14 cellular contexts compared by ENCODE assay signal in the genomic region with DNA sequence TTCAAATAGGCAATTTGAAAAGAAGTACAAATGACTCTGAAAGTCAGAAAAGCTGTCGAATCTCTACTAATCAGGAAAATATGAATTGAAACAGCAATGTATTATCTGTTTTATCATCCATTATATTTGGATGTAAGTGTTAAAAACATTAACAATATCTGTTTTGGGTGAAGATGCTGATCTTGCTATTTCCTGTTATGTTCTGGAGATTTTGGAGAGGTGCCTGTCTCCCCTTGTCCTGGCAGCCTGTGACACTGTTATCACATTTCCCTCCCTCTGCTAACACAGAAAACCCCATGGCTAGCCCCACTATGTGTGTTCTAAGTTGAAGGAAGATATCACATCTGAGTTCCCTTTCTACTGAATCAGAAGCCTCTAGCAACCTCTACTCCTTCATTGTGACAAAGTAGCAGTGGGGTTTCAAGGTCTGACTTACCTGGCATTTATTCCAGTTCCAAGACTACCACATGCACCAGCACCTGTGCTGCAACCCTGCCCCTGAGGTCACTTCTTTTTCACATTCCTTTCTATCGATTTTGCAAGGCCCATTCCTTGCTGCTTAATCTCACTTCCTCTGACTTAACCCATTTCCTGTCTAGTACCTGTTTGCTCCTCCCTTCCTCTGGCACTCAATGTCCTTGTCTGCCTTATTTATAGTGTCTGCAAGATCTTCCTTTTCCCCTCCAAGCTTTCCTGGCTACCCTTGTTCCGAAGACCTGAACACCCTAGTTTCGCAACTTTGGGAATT.
A peak's percentile ranks its signal among the peaks of the same experiment; 100 is the strongest.
DNase-seq lines count a peak whose midpoint lies in the region; ATAC-seq, FAIRE-seq and TF ChIP-seq lines count a peak whose summit lies in the region.
"Had no signal": no experiment of that assay in that cellular context is flagged by ENCODE, and none has a peak within 500 bp of the region (broad histone marks: within the 10 kb centered on the region; RNA-seq: fewer than 3 reads in every experiment).

No MANE protein-coding gene starts in this region.

- WGBS in GM12878 (ENCODE audit: insufficient coverage, insufficient replicate concordance, low lambda C conversion rate, missing lambda C conversion rate) = 61% methylated on average over 4 of the region's 4 CpGs

- H4K20me1 ChIP-seq in GM12878 (ENCODE audit: control insufficient read depth, insufficient read depth) (no peaks in the 10 kb centered on the region), osteoblast (ENCODE audit: insufficient read depth, low read length) (no peaks in the 10 kb centered on the region)

- SMC1A ChIA-PET in GM12878 (lab: Charles Lee; ENCODE audit: uncharacterized antibody, unreplicated experiment) = no interaction called here

- H3K4me3 ChIP-seq in ACC112 (ENCODE audit: low read depth, low read length) (no peak overlapping the region), GM12878 (no peak overlapping the region), osteoblast (ENCODE audit: insufficient read depth, low read length) (no peak overlapping the region)
- H3K4me3 ChIP-seq: upper lobe of left lung had no signal

- H2AFZ ChIP-seq in ACC112 (ENCODE audit: low read length, unreplicated experiment) (no peak overlapping the region), GM12878 (ENCODE audit: control insufficient read depth, low read depth, low read length) (no peak overlapping the region), osteoblast (ENCODE audit: low read length) (no peak overlapping the region)

- RAD21 ChIA-PET in GM12878 (lab: Charles Lee; ENCODE audit: unreplicated experiment) = no interaction called here

- H3K36me3 ChIP-seq in ACC112 (ENCODE audit: insufficient read depth, low read length) (no peaks in the 10 kb centered on the region), GM12878 (ENCODE audit: control insufficient read depth in 2 of 2, insufficient read depth in 2 of 2, low read length in 1 of 2) (no peaks in the 10 kb centered on the region), osteoblast (ENCODE audit: insufficient read depth, low read length) (no peaks in the 10 kb centered on the region)
- H3K36me3 ChIP-seq: upper lobe of left lung had no signal

- H3K79me2 ChIP-seq in ACC112 (ENCODE audit: control insufficient read depth, insufficient read depth, low read length, unreplicated experiment) (no peaks in the 10 kb centered on the region), GM12878 (ENCODE audit: control insufficient read depth, insufficient read depth, low read length) (no peaks in the 10 kb centered on the region), osteoblast (ENCODE audit: insufficient read depth, low read length) (no peaks in the 10 kb centered on the region)

- CTCF ChIA-PET in GM12878 (lab: Yijun Ruan, JAX) (interaction anchor here (1.5 kb wide), 1 partner anchor 103 kb away, joined by 7 read pairs; no protein-coding TSS in a partner anchor), HEK293T (lab: Yijun Ruan, JAX) (no interaction called here)

- no peak for TF ChIP-seq RAD21 in GM12878 (IDR thresholded peaks at IDR 0.05; ENCODE audit: insufficient read depth, low read depth, low read length)

- H3K27me3 ChIP-seq in ACC112 (ENCODE audit: insufficient read depth, low read length) (no peaks in the 10 kb centered on the region), GM12878 (replicated peaks in 1 of 2; ENCODE audit: control insufficient read depth in 2 of 2, insufficient read depth in 2 of 2, low read length in 1 of 2) (no peaks in the 10 kb centered on the region), osteoblast (ENCODE audit: insufficient read depth, low read length) (no peaks in the 10 kb centered on the region)
- H3K27me3 ChIP-seq: upper lobe of left lung had no signal

- FAIRE-seq in GM12878 (lab: Jason Lieb, UNC) = no peak

- H3K4me2 ChIP-seq in GM12878 (ENCODE audit: control insufficient read depth, insufficient read depth) (no peak overlapping the region), osteoblast (ENCODE audit: insufficient read depth, low read length) (no peak overlapping the region)
- H3K4me2 ChIP-seq: SK-N-SH had no signal

- H3K27ac ChIP-seq in ACC112 (ENCODE audit: low read depth, low read length) = peak overlapping the region; percentile 88
- no peak overlapping the region for H3K27ac ChIP-seq in GM12878 (ENCODE audit: control insufficient read depth, insufficient read depth)
- no peak overlapping the region for H3K27ac ChIP-seq in osteoblast (ENCODE audit: low read depth, low read length)

- ATAC-seq in GM19468 (IDR thresholded peaks at IDR 0.05; ENCODE audit: extremely low read depth, unreplicated experiment) = peak; percentile 35
- ATAC-seq in GM12878 = peak; percentile 48; the same call in 2 of the 3 replicates
- ATAC-seq: activated CD4-positive, alpha-beta T cell treated with anti-CD3 and anti-CD28 coated beads for 36 hours had no signal

- H3K4me1 ChIP-seq in ACC112 (ENCODE audit: control insufficient read depth, insufficient read depth, low read length, unreplicated experiment) (peaks cover 43% of the 10 kb centered on the region), GM12878 (ENCODE audit: control insufficient read depth, insufficient read depth, low read length) (no peaks in the 10 kb centered on the region), osteoblast (ENCODE audit: insufficient read depth, low read length) (peaks cover 20% of the 10 kb centered on the region)

- intact Hi-C loops in GM12878 (cut with micrococcal nuclease; ENCODE audit: unreplicated experiment) = no loop called here

- POLR2A ChIA-PET in GM12878 (lab: Charles Lee) = no interaction called here
- POLR2A ChIA-PET in HEK293T (lab: Yijun Ruan, JAX) = no interaction called here

- BruUV-seq in GM12878 (replicated peaks; lab: Mats Ljungman, UMichigan) = no TSS peak

- TF ChIP-seq EP300 in GM12878 (IDR thresholded peaks at IDR 0.05; ENCODE audit: borderline replicate concordance in 1 of 2, control insufficient read depth in 1 of 2, low read depth in 2 of 2, low read length in 2 of 2) = no peak

- no peak for TF ChIP-seq POLR2A in GM12878 (IDR thresholded peaks at IDR 0.05; ENCODE audit: low read depth, low read length)

- H3K9ac ChIP-seq in GM12878 (ENCODE audit: control insufficient read depth, insufficient read depth, low read length) = no peak overlapping the region
- H3K9ac ChIP-seq: SK-N-SH had no signal

- DNase-seq in HPDE6-E6E7 (ENCODE audit: extremely low spot score) (peak; percentile 35), GM12878 (ENCODE audit: low read depth, low spot score) (no peak), inferior parietal cortex (ENCODE audit: extremely low spot score) (no peak), NCI-H146 (lab: John Stamatoyannopoulos, UW) (no peak), HEK293T (ENCODE audit: extremely low spot score) (no peak), osteoblast (ENCODE audit: insufficient read length, low spot score, missing footprints) (no peak)
- DNase-seq: activated CD4-positive, alpha-beta T cell treated with anti-CD3 and anti-CD28 coated beads for 36 hours; activated effector memory CD4-positive, alpha-beta T cell treated with Interleukin-2 at 50 U/mL for 16 hours; caudate nucleus; NCI-H1436; SK-N-SH; upper lobe of left lung had no signal

- H3K9me3 ChIP-seq in GM12878 (replicated peaks; ENCODE audit: control insufficient read depth, insufficient read depth, low read length) (no peaks in the 10 kb centered on the region), osteoblast (ENCODE audit: low read depth, low read length) (no peaks in the 10 kb centered on the region)
- H3K9me3 ChIP-seq: SK-N-SH, upper lobe of left lung had no signal

- TF ChIP-seq CTCF in GM12878 (IDR thresholded peaks at IDR 0.05 in 2 of 3, conservative IDR thresholded peaks at IDR 0.05 in 1 of 3; ENCODE audit: control insufficient read depth in 2 of 3, extremely low read depth in 1 of 3, insufficient read depth in 1 of 3, low read depth in 3 of 3, low read length in 3 of 3) (no peak), osteoblast (IDR thresholded peaks at IDR 0.05; ENCODE audit: extremely low read depth, low read depth, low read length) (no peak)

- in situ Hi-C loops in GM12878 (cut with MboI) = no loop called here

TF ChIP-seq in GM12878, 131 proteins besides CTCF, POLR2A, EP300 and RAD21 (continues in another document):
- no peak for TF ChIP-seq SMAD1 (IDR thresholded peaks at IDR 0.05; ENCODE audit: low read depth, partially characterized antibody)
- TF ChIP-seq, protein P1, sequence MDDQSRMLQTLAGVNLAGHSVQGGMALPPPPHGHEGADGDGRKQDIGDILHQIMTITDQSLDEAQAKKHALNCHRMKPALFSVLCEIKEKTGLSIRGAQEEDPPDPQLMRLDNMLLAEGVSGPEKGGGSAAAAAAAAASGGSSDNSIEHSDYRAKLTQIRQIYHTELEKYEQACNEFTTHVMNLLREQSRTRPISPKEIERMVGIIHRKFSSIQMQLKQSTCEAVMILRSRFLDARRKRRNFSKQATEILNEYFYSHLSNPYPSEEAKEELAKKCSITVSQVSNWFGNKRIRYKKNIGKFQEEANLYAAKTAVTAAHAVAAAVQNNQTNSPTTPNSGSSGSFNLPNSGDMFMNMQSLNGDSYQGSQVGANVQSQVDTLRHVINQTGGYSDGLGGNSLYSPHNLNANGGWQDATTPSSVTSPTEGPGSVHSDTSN (IDR thresholded peaks at IDR 0.05; ENCODE audit: insufficient replicate concordance, low read depth, low read length) = peak; percentile 36
- 0 out of 2 replicates have a peak, but pooled peaks have one; percentile 16 for TF ChIP-seq RUNX3 (IDR thresholded peaks at IDR 0.05; ENCODE audit: low read length)

TF ChIP-seq in HEK293T, 16 proteins besides CTCF, POLR2A, EP300 and RAD21:
- TF ChIP-seq SP1 (IDR thresholded peaks at IDR 0.05) (no peak), NFRKB (IDR thresholded peaks at IDR 0.05) (no peak), L3MBTL2 (conservative IDR thresholded peaks at IDR 0.05) (no peak), TARDBP (IDR thresholded peaks at IDR 0.05) (no peak), ARNT (IDR thresholded peaks at IDR 0.05) (no peak), CTBP1 (IDR thresholded peaks at IDR 0.05; ENCODE audit: borderline replicate concordance) (no peak), SUZ12 (IDR thresholded peaks at IDR 0.05) (no peak), FOXA1 (IDR thresholded peaks at IDR 0.05) (no peak), ELF4 (IDR thresholded peaks at IDR 0.05) (no peak), BHLHE40 (IDR thresholded peaks at IDR 0.05; ENCODE audit: borderline replicate concordance) (no peak), LEF1 (IDR thresholded peaks at IDR 0.05; ENCODE audit: borderline replicate concordance) (no peak), FOXK2 (IDR thresholded peaks at IDR 0.05) (no peak), HDGF (IDR thresholded peaks at IDR 0.05; ENCODE audit: borderline replicate concordance) (no peak)
- TF ChIP-seq, protein P2, sequence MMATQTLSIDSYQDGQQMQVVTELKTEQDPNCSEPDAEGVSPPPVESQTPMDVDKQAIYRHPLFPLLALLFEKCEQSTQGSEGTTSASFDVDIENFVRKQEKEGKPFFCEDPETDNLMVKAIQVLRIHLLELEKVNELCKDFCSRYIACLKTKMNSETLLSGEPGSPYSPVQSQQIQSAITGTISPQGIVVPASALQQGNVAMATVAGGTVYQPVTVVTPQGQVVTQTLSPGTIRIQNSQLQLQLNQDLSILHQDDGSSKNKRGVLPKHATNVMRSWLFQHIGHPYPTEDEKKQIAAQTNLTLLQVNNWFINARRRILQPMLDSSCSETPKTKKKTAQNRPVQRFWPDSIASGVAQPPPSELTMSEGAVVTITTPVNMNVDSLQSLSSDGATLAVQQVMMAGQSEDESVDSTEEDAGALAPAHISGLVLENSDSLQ (IDR thresholded peaks at IDR 0.05) = no peak
